ENCODE assay signal across 8 cellular contexts in genomic region chr20:58309607-58310290, GRCh38. TPM values are rescaled to one million over a fixed set of nuclear protein-coding genes. Genes with fewer than 3 reads are reported as not detected.
DNase-seq lines count a peak whose midpoint lies in the region; ATAC-seq and TF ChIP-seq lines count a peak whose summit lies in the region.

A gene with protein sequence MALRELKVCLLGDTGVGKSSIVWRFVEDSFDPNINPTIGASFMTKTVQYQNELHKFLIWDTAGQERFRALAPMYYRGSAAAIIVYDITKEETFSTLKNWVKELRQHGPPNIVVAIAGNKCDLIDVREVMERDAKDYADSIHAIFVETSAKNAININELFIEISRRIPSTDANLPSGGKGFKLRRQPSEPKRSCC (plus strand): TSS chr20:58309715. CDS start chr20:58309977, 262 bp downstream.

- no peaks in the 10 kb centered on the region for H3K9me3 ChIP-seq in lower lobe of right lung

- H3K36me3 ChIP-seq in lower lobe of right lung: peaks cover 35% of the 10 kb centered on the region

- DNase-seq in AG08395 (ENCODE audit: low spot score) (peak; percentile 95), NCI-H510A treated with DMSO at 0.1 percent for 48 hours (lab: John Stamatoyannopoulos, UW) (peak; percentile 34), ecto neural progenitor cell (ENCODE audit: low spot score) (peak; percentile 90), lower lobe of right lung (peak; percentile 90)
- peak; percentile 85 for DNase-seq in activated CD4-positive, alpha-beta memory T cell treated with anti-CD3 and anti-CD28 coated beads for 36 hours
- DNase-seq in stimulated activated CD4-positive, alpha-beta T cell treated with anti-CD3 and anti-CD28 coated beads, Interleukin-4, amount 100 ng/mL, for 48 hours (ENCODE audit: low read depth in 2 of 2): peak; percentile 76 to 79

- H3K4me1 ChIP-seq in lower lobe of right lung: peaks cover 44% of the 10 kb centered on the region

- intact Hi-C loops in activated CD4-positive, alpha-beta memory T cell treated with anti-CD3 and anti-CD28 coated beads for 36 hours (cut with micrococcal nuclease): loop anchor here (1.0 to 5.0 kb wide), 8 partner anchors 43 to 912 kb away; partner anchors contain the start of genes VAPB and ZBP1
- intact Hi-C loops in lower lobe of right lung (cut with DNase I): no loop called here

- peaks cover 23% of the 10 kb centered on the region for H3K36me3 Mint-ChIP-seq in activated CD4-positive, alpha-beta memory T cell treated with anti-CD3 and anti-CD28 coated beads for 36 hours

- H3K27ac ChIP-seq in lower lobe of right lung: peak within 1 kb of the TSS; percentile 94

- H3K9me3 Mint-ChIP-seq in activated CD4-positive, alpha-beta memory T cell treated with anti-CD3 and anti-CD28 coated beads for 36 hours: no peaks in the 10 kb centered on the region

- H3K4me3 ChIP-seq in lower lobe of right lung: peak within 1 kb of the TSS; percentile 98

- H3K27ac Mint-ChIP-seq in activated CD4-positive, alpha-beta memory T cell treated with anti-CD3 and anti-CD28 coated beads for 36 hours: peak within 1 kb of the TSS; percentile 89

- TF ChIP-seq CTCF in lower lobe of right lung (IDR thresholded peaks at IDR 0.05): no peak

- H3K4me1 Mint-ChIP-seq in activated CD4-positive, alpha-beta memory T cell treated with anti-CD3 and anti-CD28 coated beads for 36 hours (ENCODE audit: low read depth): peaks cover 73% of the 10 kb centered on the region

- H3K27me3 ChIP-seq in lower lobe of right lung (ENCODE audit: low read depth): no peaks in the 10 kb centered on the region

- no peaks in the 10 kb centered on the region for H3K27me3 Mint-ChIP-seq in activated CD4-positive, alpha-beta memory T cell treated with anti-CD3 and anti-CD28 coated beads for 36 hours

- ATAC-seq in GM18868 (IDR thresholded peaks at IDR 0.05; ENCODE audit: unreplicated experiment): peak; percentile 63
- ATAC-seq in HG03097 (IDR thresholded peaks at IDR 0.05; ENCODE audit: low FRiP score, unreplicated experiment): peak; percentile 70
- peak; percentile 91 to 97 for ATAC-seq in lower lobe of right lung

- POLR2A ChIA-PET in activated CD4-positive, alpha-beta memory T cell treated with anti-CD3 and anti-CD28 coated beads for 36 hours (lab: Charles Lee): interaction anchor here (1.2 kb wide), 1 partner anchor 80 kb away, joined by 8 read pairs; the partner anchor contains the start of gene VAPB

- H3K4me3 Mint-ChIP-seq in activated CD4-positive, alpha-beta memory T cell treated with anti-CD3 and anti-CD28 coated beads for 36 hours: peak within 1 kb of the TSS; percentile 90

- CTCF ChIA-PET in activated CD4-positive, alpha-beta memory T cell treated with anti-CD3 and anti-CD28 coated beads for 36 hours (lab: Charles Lee): no interaction called here

RNA-seq across cellular contexts. Expression of the gene that starts here (rescaled TPM):
- total RNA-seq in activated CD4-positive, alpha-beta memory T cell treated with anti-CD3 and anti-CD28 coated beads for 36 hours: 10 to 100 TPM; 10.5 to 12.0 TPM
- 22.6 TPM for total RNA-seq in lower lobe of right lung

Comparison
In these comparisons a context has a peak if more than half of its experiments do, and no peak if none do; other contexts are left out.
1. Peak in every context shown above with its lines: DNase-seq, ATAC-seq, H3K4me3 ChIP-seq and H3K27ac ChIP-seq.
2. DNase-seq: peak in every context shown above with its lines; median percentile 95 in AG08395; 90 in ecto neural progenitor cell; 90 in lower lobe of right lung; 85 in activated CD4-positive, alpha-beta memory T cell treated with anti-CD3 and anti-CD28 coated beads for 36 hours; 78 in stimulated activated CD4-positive, alpha-beta T cell treated with anti-CD3 and anti-CD28 coated beads, Interleukin-4, amount 100 ng/mL, for 48 hours; 34 in NCI-H510A treated with DMSO at 0.1 percent for 48 hours.